ENCODE assay signal across 8 cellular contexts in the genomic region with DNA sequence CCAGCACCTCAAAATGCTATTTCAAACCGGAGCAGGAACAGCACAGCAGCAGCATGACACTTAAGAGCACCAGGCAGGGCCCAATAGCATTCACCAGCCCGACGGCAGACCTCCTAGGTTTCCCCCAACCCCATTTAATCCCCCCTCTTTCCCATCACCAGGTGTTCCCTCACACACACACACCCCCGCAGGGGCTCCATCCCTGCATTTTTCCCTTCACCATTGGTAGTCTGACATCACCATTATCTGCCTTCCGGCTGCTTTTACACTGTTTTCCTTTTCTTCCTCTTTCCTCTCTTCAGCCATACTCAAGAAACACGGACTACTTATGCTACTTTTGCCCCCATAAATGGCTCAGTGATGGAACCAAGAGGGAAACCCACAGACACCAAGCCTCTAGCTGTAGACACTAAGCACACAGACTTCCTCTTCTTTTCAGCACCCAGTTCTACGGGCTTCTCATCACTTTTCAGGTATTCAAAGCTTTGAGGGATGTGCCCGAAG.
DNase-seq lines count a peak whose midpoint lies in the region; ATAC-seq and TF ChIP-seq lines count a peak whose summit lies in the region.

No MANE protein-coding gene starts in this region.

- 23 to 26% methylated on average over 8 of the region's 8 CpGs for WGBS in upper lobe of left lung, 2 donors

- no peaks in the 10 kb centered on the region for H3K9me3 ChIP-seq in upper lobe of left lung

- no peaks in the 10 kb centered on the region for H3K9me3 Mint-ChIP-seq in activated T-cell treated with anti-CD3 and anti-CD28 coated beads, Interleukin-2, amount 50 U/mL, for 24 hours

- no peak for ATAC-seq in upper lobe of left lung (ENCODE audit: low FRiP score in 2 of 2)
- ATAC-seq in GM21576 (IDR thresholded peaks at IDR 0.05; ENCODE audit: unreplicated experiment) = no peak
- ATAC-seq in HG02678 (IDR thresholded peaks at IDR 0.05; ENCODE audit: unreplicated experiment) = no peak

- peak overlapping the region; percentile 88 for H3K4me3 Mint-ChIP-seq in activated T-cell treated with anti-CD3 and anti-CD28 coated beads, Interleukin-2, amount 50 U/mL, for 24 hours

- in situ Hi-C loops in astrocyte of the cerebellum (cut with HindIII; ENCODE audit: low sequenced_read_pairs) = no loop called here

- peaks cover 29% of the 10 kb centered on the region for H3K27me3 Mint-ChIP-seq in activated T-cell treated with anti-CD3 and anti-CD28 coated beads, Interleukin-2, amount 50 U/mL, for 24 hours

- no peaks in the 10 kb centered on the region for H3K36me3 ChIP-seq in upper lobe of left lung

- DNase-seq in activated T-cell treated with anti-CD3 and anti-CD28 coated beads, Interleukin-2, amount 50 U/mL, for 24 hours = no peak
- no peak for DNase-seq in activated T-cell treated with anti-CD3 and anti-CD28 coated beads, Interleukin-2, amount 50 U/mL, for 1 hour
- DNase-seq in astrocyte of the cerebellum (ENCODE audit: low read depth) (no peak), kidney tubule cell (ENCODE audit: low spot score) (peak; percentile 21), upper lobe of left lung (no peak), CD1c-positive myeloid dendritic cell (ENCODE audit: extremely low spot score) (no peak)

- peak overlapping the region; percentile 71 for H3K27ac Mint-ChIP-seq in activated T-cell treated with anti-CD3 and anti-CD28 coated beads, Interleukin-2, amount 50 U/mL, for 24 hours

- H3K27me3 ChIP-seq in upper lobe of left lung = peaks cover 0 to 2% (median 0%) of the 10 kb centered on the region in 4 donors

- peaks cover 4% of the 10 kb centered on the region for H3K36me3 Mint-ChIP-seq in activated T-cell treated with anti-CD3 and anti-CD28 coated beads, Interleukin-2, amount 50 U/mL, for 24 hours (ENCODE audit: low read depth)

- H3K4me3 ChIP-seq in astrocyte of the cerebellum (ENCODE audit: low read depth, low read length) = peak overlapping the region; percentile 68
- H3K4me3 ChIP-seq in upper lobe of left lung = peak overlapping the region; percentile 58 to 80 (median 76)

- no peak for TF ChIP-seq EP300 in upper lobe of left lung (IDR thresholded peaks at IDR 0.05)

- H3K27ac ChIP-seq in upper lobe of left lung = peak overlapping the region in 1 of 4 donors; percentile 87

- TF ChIP-seq POLR2A in upper lobe of left lung (IDR thresholded peaks at IDR 0.05) = no peak

- peaks cover 18% of the 10 kb centered on the region for H3K4me1 Mint-ChIP-seq in activated T-cell treated with anti-CD3 and anti-CD28 coated beads, Interleukin-2, amount 50 U/mL, for 24 hours (ENCODE audit: low read depth)

- H3K4me1 ChIP-seq in upper lobe of left lung = peaks cover 0 to 23% (median 8%) of the 10 kb centered on the region in 4 donors

- TF ChIP-seq CTCF in astrocyte of the cerebellum (IDR thresholded peaks at IDR 0.05; ENCODE audit: low read depth, low read length, missing control alignments) (no peak), upper lobe of left lung (IDR thresholded peaks at IDR 0.05) (no peak)
